Comparison of ENCODE assay signal across 7 cellular contexts in the genomic region with DNA sequence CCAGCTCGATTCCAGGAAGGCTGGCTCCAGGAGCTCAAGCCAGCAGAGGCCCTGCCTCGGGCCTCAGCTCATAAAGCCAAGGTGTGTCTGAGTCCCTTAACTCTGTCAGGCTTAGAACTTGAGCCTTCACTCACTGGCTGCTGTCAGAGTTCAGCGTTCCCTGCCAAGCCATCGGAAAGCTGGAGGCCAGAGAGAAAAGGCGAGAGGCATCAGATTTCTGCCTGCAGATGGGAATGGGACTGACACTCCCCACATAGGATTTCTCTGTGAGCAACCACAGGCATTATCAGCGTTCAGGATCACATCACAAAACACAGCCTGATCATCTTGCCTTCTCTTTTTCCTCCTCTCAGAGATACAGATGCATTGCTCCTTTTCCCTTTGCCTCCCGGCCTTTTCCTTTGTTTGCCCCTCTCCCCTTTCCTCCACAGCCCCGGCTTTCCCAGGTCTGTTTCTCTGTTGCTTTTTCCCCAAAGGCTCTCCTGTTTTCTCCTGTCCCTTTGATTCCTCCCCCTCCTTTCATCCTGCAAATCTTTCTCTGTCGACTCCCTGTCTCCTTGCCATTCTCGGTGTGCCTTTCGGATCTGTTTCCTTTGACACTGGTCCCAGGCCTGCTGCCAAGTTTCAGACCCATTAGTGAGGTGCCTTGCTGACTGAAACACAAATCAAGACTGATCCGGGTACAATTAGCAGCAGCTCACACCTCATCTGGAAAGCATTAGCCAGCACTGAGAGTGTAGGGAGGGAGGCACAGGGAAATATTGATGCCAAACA. TPM values are rescaled to one million over a fixed set of nuclear protein-coding genes. Genes with fewer than 3 reads are reported as not detected.
A peak's percentile ranks its signal among the peaks of the same experiment; 100 is the strongest.
DNase-seq lines count a peak whose midpoint lies in the region; ATAC-seq and TF ChIP-seq lines count a peak whose summit lies in the region.

No MANE protein-coding gene starts in this region.

- no peaks in the 10 kb centered on the region for H3K9me3 ChIP-seq in tibial nerve

- no peak for TF ChIP-seq EP300 in tibial nerve (IDR thresholded peaks at IDR 0.05)

- DNase-seq in NCI-H1092 (lab: John Stamatoyannopoulos, UW), result peak; percentile 92
- peak; percentile 81 for DNase-seq in astrocyte of the hippocampus (ENCODE audit: low read depth, low spot score)
- peak; percentile 8 for DNase-seq in kidney tubule cell (ENCODE audit: low spot score)
- peak; percentile 25 to 51 for DNase-seq in tibial nerve (ENCODE audit: low spot score in 2 of 2)
- DNase-seq in left lobe of liver (ENCODE audit: low spot score), result no peak
- DNase-seq in SKM-1 treated with dmso at 0.1 percent for 144 hours (lab: John Stamatoyannopoulos, UW; ENCODE audit: unreplicated experiment), result no peak
- DNase-seq in HUDEP-2 (lab: John Stamatoyannopoulos, UW; ENCODE audit: unreplicated experiment in 76 of 76), result no peak

- no peaks in the 10 kb centered on the region for H3K36me3 ChIP-seq in tibial nerve

- TF ChIP-seq POLR2A in tibial nerve (IDR thresholded peaks at IDR 0.05), result no peak

- no peaks in the 10 kb centered on the region for H3K27me3 ChIP-seq in tibial nerve

- H3K4me3 ChIP-seq in tibial nerve, result no peak overlapping the region

- H3K27ac ChIP-seq in tibial nerve, result peak overlapping the region; percentile 6 to 91 (median 66)

- ATAC-seq in left lobe of liver, result no peak

- TF ChIP-seq CTCF in tibial nerve (IDR thresholded peaks at IDR 0.05), result no peak

- H3K4me1 ChIP-seq in tibial nerve, result peaks cover 0 to 40% (median 16%) of the 10 kb centered on the region in 4 donors

- 17 to 32% methylated on average over 12 of the region's 12 CpGs for WGBS in tibial nerve, 2 donors

RNA-seq across cellular contexts. Expression of a gene that starts 44.5 kb away (rescaled TPM):
- 10 to 100 TPM; 27.6 to 63.2 (median 48.1) TPM for total RNA-seq in tibial nerve
- 0.50 TPM for total RNA-seq in left lobe of liver

Comparison
In these comparisons a context has a peak if more than half of its experiments do, and no peak if none do; other contexts are left out.
1. DNase-seq: peak in NCI-H1092 (single experiment), astrocyte of the hippocampus (single experiment), kidney tubule cell (single experiment) and tibial nerve (2 of 2); none in left lobe of liver (single experiment), SKM-1 treated with dmso at 0.1 percent for 144 hours (single experiment) and HUDEP-2 (0 of 76).
2. RNA of a gene that starts 44.5 kb away (total RNA-seq): 27.6 to 63.2 TPM in tibial nerve; 0.50 TPM in left lobe of liver (single experiment); every median in the first group is over 10 times any median in the second.